26 cellular contexts compared by ENCODE assay signal in genomic region chr20:32858189-32858588, GRCh38. TPM values are rescaled to one million over a fixed set of nuclear protein-coding genes. Genes with fewer than 3 reads are reported as not detected.
DNase-seq lines count a peak whose midpoint lies in the region; ATAC-seq, FAIRE-seq and TF ChIP-seq lines count a peak whose summit lies in the region.
"Had no signal": no experiment of that assay in that cellular context is flagged by ENCODE, and none has a peak within 500 bp of the region (broad histone marks: within the 10 kb centered on the region; RNA-seq: fewer than 3 reads in every experiment).

No MANE protein-coding gene starts in this region.

- POLR2A ChIA-PET in A673 (lab: Charles Lee; ENCODE audit: low non-redundant PET), result no interaction called here

- CTCF ChIA-PET in A673 (lab: Charles Lee), result no interaction called here

- H3K27me3 Mint-ChIP-seq in activated T-helper 17 cell treated with anti-CD3 and anti-CD28 coated beads, Interleukin-2, amount 50 U/mL, for 72 hours, result no peaks in the 10 kb centered on the region
- H3K27me3 Mint-ChIP-seq: activated CD4-positive, alpha-beta memory T cell treated with anti-CD3 and anti-CD28 coated beads, Interleukin-2, amount 10 ng/mL, durations not matched to agents 7 days and 5 days; brain; stimulated activated naive B cell treated with anti-CD40 and anti-IgM and Interleukin-4, amounts not matched to agents 10 μg/mL and 1 μg/mL and 100 μg/mL, for 72 hours had no signal

- DNase-seq in A673 (ENCODE audit: low spot score), result no peak
- no peak for DNase-seq in GM19239 (ENCODE audit: insufficient read length, low spot score)
- DNase-seq in iPS DF 4.7 (ENCODE audit: extremely low read depth, low spot score), result peak; percentile 46
- DNase-seq in activated CD4-positive, alpha-beta T cell treated with anti-CD3 and anti-CD28 coated beads, Interleukin-2, amount 50 U/mL, for 1 hour, result no peak
- no peak for DNase-seq in EL
- DNase-seq in NCI-H510A (lab: John Stamatoyannopoulos, UW), result no peak
- DNase-seq: activated CD4-positive, alpha-beta memory T cell treated with anti-CD3 and anti-CD28 coated beads, Interleukin-2, amount 10 ng/mL, durations not matched to agents 7 days and 5 days; activated T-cell treated with anti-CD3 and anti-CD28 coated beads, Interleukin-2, amount 50 U/mL, for 4 hours; cortex of kidney; DND-41; glutamatergic neuron; kidney; NCI-H1105 treated with DMSO at 0.1 percent for 48 hours; NCI-H2107; NCI-H69; pancreas; SIG-M5; sigmoid colon; stimulated activated naive B cell treated with anti-CD40 and anti-IgM and Interleukin-4, amounts not matched to agents 10 μg/mL and 1 μg/mL and 100 μg/mL, for 72 hours had no signal

- H3K4me1 ChIP-seq in A673 (ENCODE audit: insufficient read depth, low read length, poor library complexity, severe bottlenecking), result no peaks in the 10 kb centered on the region
- H3K4me1 ChIP-seq: pancreas had no signal

- intact Hi-C loops in A673 (cut with micrococcal nuclease; ENCODE audit: unreplicated experiment), result loop anchor here (5.0 kb wide), 1 partner anchor 36 kb away; no protein-coding TSS in a partner anchor

- peaks cover 12% of the 10 kb centered on the region for H3K4me1 Mint-ChIP-seq in activated T-helper 17 cell treated with anti-CD3 and anti-CD28 coated beads, Interleukin-2, amount 50 U/mL, for 72 hours
- H3K4me1 Mint-ChIP-seq: brain had no signal

- H3K27ac ChIP-seq in A673 (ENCODE audit: low read depth, low read length, poor library complexity, severe bottlenecking), result no peak overlapping the region
- H3K27ac ChIP-seq: pancreas, sigmoid colon had no signal

- BruUV-seq in A673 (replicated peaks; lab: Mats Ljungman, UMichigan), result TSS peak; percentile 8

- H3K9me3 Mint-ChIP-seq in activated T-helper 17 cell treated with anti-CD3 and anti-CD28 coated beads, Interleukin-2, amount 50 U/mL, for 72 hours, result no peaks in the 10 kb centered on the region
- H3K9me3 Mint-ChIP-seq: activated CD4-positive, alpha-beta memory T cell treated with anti-CD3 and anti-CD28 coated beads, Interleukin-2, amount 10 ng/mL, durations not matched to agents 7 days and 5 days; activated T-cell treated with anti-CD3 and anti-CD28 coated beads, Interleukin-2, amount 50 U/mL, for 4 hours; brain; stimulated activated naive B cell treated with anti-CD40 and anti-IgM and Interleukin-4, amounts not matched to agents 10 μg/mL and 1 μg/mL and 100 μg/mL, for 72 hours had no signal

- H3K9me3 ChIP-seq in A673 (ENCODE audit: low read depth, low read length, poor library complexity, severe bottlenecking), result no peaks in the 10 kb centered on the region
- H3K9me3 ChIP-seq: pancreas, sigmoid colon had no signal

- no peak overlapping the region for H3K4me3 Mint-ChIP-seq in activated T-helper 17 cell treated with anti-CD3 and anti-CD28 coated beads, Interleukin-2, amount 50 U/mL, for 72 hours
- H3K4me3 Mint-ChIP-seq: activated CD4-positive, alpha-beta memory T cell treated with anti-CD3 and anti-CD28 coated beads, Interleukin-2, amount 10 ng/mL, durations not matched to agents 7 days and 5 days; activated T-cell treated with anti-CD3 and anti-CD28 coated beads, Interleukin-2, amount 50 U/mL, for 4 hours; brain; stimulated activated naive B cell treated with anti-CD40 and anti-IgM and Interleukin-4, amounts not matched to agents 10 μg/mL and 1 μg/mL and 100 μg/mL, for 72 hours had no signal

- FAIRE-seq in GM19239 (lab: Jason Lieb, UNC), result peak; percentile 39
- FAIRE-seq: endothelial cell of umbilical vein, kidney, pancreas had no signal

- no peaks in the 10 kb centered on the region for H3K27me3 ChIP-seq in A673 (replicated peaks; ENCODE audit: insufficient read depth, low read depth, low read length, poor library complexity)
- H3K27me3 ChIP-seq: pancreas, sigmoid colon had no signal

- no peak for TF ChIP-seq CTCF in A673 (conservative IDR thresholded peaks at IDR 0.05; ENCODE audit: low read depth, low read length)

- no peak for ATAC-seq in activated T-helper 17 cell treated with anti-CD3 and anti-CD28 coated beads, Interleukin-2, amount 50 U/mL, for 72 hours (replicated peaks)
- ATAC-seq in GM18498 (IDR thresholded peaks at IDR 0.05; ENCODE audit: unreplicated experiment), result no peak
- ATAC-seq: activated T-cell treated with anti-CD3 and anti-CD28 coated beads, Interleukin-2, amount 50 U/mL, for 4 hours; pancreas; stimulated activated naive B cell treated with anti-CD40 and anti-IgM and Interleukin-4, amounts not matched to agents 10 μg/mL and 1 μg/mL and 100 μg/mL, for 72 hours had no signal

- peaks cover 59% of the 10 kb centered on the region for H3K36me3 Mint-ChIP-seq in activated T-helper 17 cell treated with anti-CD3 and anti-CD28 coated beads, Interleukin-2, amount 50 U/mL, for 72 hours (ENCODE audit: low read depth)

- H3K4me3 ChIP-seq in A673 (ENCODE audit: low read depth, low read length, poor library complexity, severe bottlenecking), result no peak overlapping the region
- H3K4me3 ChIP-seq: lung, pancreas, sigmoid colon had no signal

- H3K27ac Mint-ChIP-seq in activated T-helper 17 cell treated with anti-CD3 and anti-CD28 coated beads, Interleukin-2, amount 50 U/mL, for 72 hours, result peak overlapping the region; percentile 22
- H3K27ac Mint-ChIP-seq: activated CD4-positive, alpha-beta memory T cell treated with anti-CD3 and anti-CD28 coated beads, Interleukin-2, amount 10 ng/mL, durations not matched to agents 7 days and 5 days; stimulated activated naive B cell treated with anti-CD40 and anti-IgM and Interleukin-4, amounts not matched to agents 10 μg/mL and 1 μg/mL and 100 μg/mL, for 72 hours had no signal

- H3K36me3 ChIP-seq in A673 (ENCODE audit: insufficient read depth, low read length, poor library complexity, severe bottlenecking), result peaks cover 8% of the 10 kb centered on the region
- H3K36me3 ChIP-seq: pancreas had no signal

RNA-seq across cellular contexts. Expression of gene EFCAB8, which starts 0.5 kb away (rescaled TPM):
- 0.13 TPM in 1 of 2 replicates, not detected in the other for total RNA-seq in A673 (2021)
- total RNA-seq in activated T-helper 17 cell treated with anti-CD3 and anti-CD28 coated beads, Interleukin-2, amount 50 U/mL, for 72 hours, result under 1 TPM; 0.19 to 0.45 TPM
- total RNA-seq: HT1080, myocyte had no signal

RNA-seq across cellular contexts. Expression of gene MAPRE1, which starts 38.4 kb away (rescaled TPM):
- total RNA-seq in A673 (2021), result 183 and 201 TPM in 2 replicates
- total RNA-seq in activated T-helper 17 cell treated with anti-CD3 and anti-CD28 coated beads, Interleukin-2, amount 50 U/mL, for 72 hours, result 100 to 1,000 TPM in 1 of 2 donors, 10 to 100 TPM in 1; 77.3 to 141 TPM
